7 cellular contexts compared by ENCODE assay signal in genomic region chrX:3639858-3640631, GRCh38.
DNase-seq lines count a peak whose midpoint lies in the region; ATAC-seq, FAIRE-seq and TF ChIP-seq lines count a peak whose summit lies in the region.
"Not testable (repeated sequence)": the region's sequence is repeated elsewhere in the genome, so short reads cannot be mapped to it uniquely, and the experiment has no call there.

No MANE protein-coding gene starts in this region.

- peak overlapping the region in 1 of 2 experiments; percentile 61; a peak in 1 of 5 replicates for H3K4me3 Mint-ChIP-seq in H9
- not testable (repeated sequence) for H3K4me3 Mint-ChIP-seq in activated CD4-positive, alpha-beta T cell treated with anti-CD3 and anti-CD28 coated beads for 36 hours; astrocyte (ENCODE audit: unreplicated experiment)

- not testable (repeated sequence) for H3K4me1 ChIP-seq in H9 (ENCODE audit: insufficient read depth, low read length); astrocyte (ENCODE audit: insufficient read depth, low read length); ectodermal cell (ENCODE audit: control insufficient read depth, insufficient read depth, low read length); foreskin keratinocyte

- not testable (repeated sequence) for H3K9ac ChIP-seq in H9 (ENCODE audit: extremely low read depth, insufficient read length, low read length); astrocyte (ENCODE audit: low read length)

- not testable (repeated sequence) for H3K14ac ChIP-seq in H9 (ENCODE audit: insufficient read depth, low read length)

- peaks cover 27 to 58% (median 48%) of the 10 kb centered on the region in 3 experiments for H3K36me3 Mint-ChIP-seq in H9 (ENCODE audit: insufficient read depth in 1 of 3, low read depth in 3 of 3)
- H3K36me3 Mint-ChIP-seq in activated CD4-positive, alpha-beta T cell treated with anti-CD3 and anti-CD28 coated beads for 36 hours (ENCODE audit: low read depth): peaks cover 14% of the 10 kb centered on the region
- H3K36me3 Mint-ChIP-seq in astrocyte (ENCODE audit: low read depth, unreplicated experiment): not testable (repeated sequence)

- peak; percentile 57 for DNase-seq in H9
- not testable (repeated sequence) for DNase-seq in activated CD4-positive, alpha-beta T cell treated with anti-CD3 and anti-CD28 coated beads for 36 hours
- DNase-seq in astrocyte (ENCODE audit: low read depth): peak; percentile 66
- DNase-seq in foreskin keratinocyte: peak; percentile 22 to 39
- DNase-seq in iris pigment epithelial cell (ENCODE audit: low read depth): peak; percentile 23
- peak; percentile 7 for DNase-seq in occipital lobe (lab: John Stamatoyannopoulos, UW)

- not testable (repeated sequence) for H3K79me2 ChIP-seq in H9 (ENCODE audit: insufficient read depth, low read length); astrocyte (ENCODE audit: insufficient read depth, low read length)

- CTCF ChIA-PET in activated CD4-positive, alpha-beta T cell treated with anti-CD3 and anti-CD28 coated beads for 36 hours (lab: Charles Lee): not testable (repeated sequence)

- H3K18ac ChIP-seq in H9 (ENCODE audit: insufficient read length, low read depth, low read length): not testable (repeated sequence)

- WGBS in H9 (ENCODE audit: extremely low coverage, insufficient read length, low lambda C conversion rate): no CpG with 5 or more reads among the region's 23 CpGs
- 36 to 38% methylated on average over 20 to 22 of the region's 23 CpGs for WGBS in ectodermal cell, 2 experiments

- not testable (repeated sequence) for H2BK120ac ChIP-seq in H9 (ENCODE audit: low read depth, low read length, poor library complexity, severe bottlenecking)

- H3K56ac ChIP-seq in H9 (ENCODE audit: insufficient read length, low read depth, low read length): not testable (repeated sequence)

- H3K4ac ChIP-seq in H9 (ENCODE audit: low read depth, low read length): not testable (repeated sequence)

- not testable (repeated sequence) for H3K27me3 ChIP-seq in H9 (ENCODE audit: insufficient read depth, low read length); astrocyte (ENCODE audit: insufficient read depth, low read length); ectodermal cell (ENCODE audit: control insufficient read depth, insufficient read depth, low read length, poor library complexity, severe bottlenecking); foreskin keratinocyte

- H3K9me3 ChIP-seq in H9 (ENCODE audit: control insufficient read depth, low read depth, low read length); astrocyte (ENCODE audit: insufficient read depth, low read depth, low read length); ectodermal cell (ENCODE audit: control insufficient read depth, low read length): not testable (repeated sequence)

- not testable (repeated sequence) for H4K8ac ChIP-seq in H9 (replicated peaks; ENCODE audit: insufficient read length, low read depth, low read length)

- H2BK20ac ChIP-seq in H9 (ENCODE audit: low read depth, low read length, poor library complexity, severe bottlenecking): not testable (repeated sequence)

- H2BK12ac ChIP-seq in H9 (ENCODE audit: insufficient read length, low read depth, low read length): not testable (repeated sequence)

- H3T11ph ChIP-seq in H9 (ENCODE audit: low read length): not testable (repeated sequence)

- H3K36me3 ChIP-seq in astrocyte (ENCODE audit: insufficient read depth, low read length); ectodermal cell (ENCODE audit: control insufficient read depth, insufficient read depth, low read length): not testable (repeated sequence)

- not testable (repeated sequence) for H3K9me3 Mint-ChIP-seq in H9; activated CD4-positive, alpha-beta T cell treated with anti-CD3 and anti-CD28 coated beads for 36 hours (ENCODE audit: low read depth); astrocyte (ENCODE audit: unreplicated experiment)

- H3K27ac Mint-ChIP-seq in H9: peak overlapping the region; percentile 26 to 92 (median 85); a peak in 6 of 7 replicates
- not testable (repeated sequence) for H3K27ac Mint-ChIP-seq in activated CD4-positive, alpha-beta T cell treated with anti-CD3 and anti-CD28 coated beads for 36 hours; astrocyte (ENCODE audit: unreplicated experiment)

- H3K79me1 ChIP-seq in H9 (ENCODE audit: insufficient read depth, low read depth, low read length, poor library complexity, severe bottlenecking): not testable (repeated sequence)

- H2BK5ac ChIP-seq in H9 (ENCODE audit: insufficient read length, low read length): not testable (repeated sequence)

- H2AK5ac ChIP-seq in H9 (ENCODE audit: insufficient read length, low read length): not testable (repeated sequence)

- not testable (repeated sequence) for H3K23ac ChIP-seq in H9 (ENCODE audit: insufficient read length, low read depth, low read length)

- intact Hi-C loops in activated CD4-positive, alpha-beta T cell treated with anti-CD3 and anti-CD28 coated beads for 36 hours (cut with DNase I, micrococcal nuclease): loop anchor here in 1 of 2 experiments (5.0 kb wide), 1 partner anchor 523 kb away; no protein-coding TSS in a partner anchor

- not testable (repeated sequence) for H2AFZ ChIP-seq in H9 (ENCODE audit: low read length); astrocyte (ENCODE audit: low read depth, low read length)

- peak; percentile 63 for ATAC-seq in activated CD4-positive, alpha-beta T cell treated with anti-CD3 and anti-CD28 coated beads for 36 hours
- not testable (repeated sequence) for ATAC-seq in foreskin keratinocyte

- not testable (repeated sequence) for H3K27me3 Mint-ChIP-seq in H9 (ENCODE audit: low read depth); activated CD4-positive, alpha-beta T cell treated with anti-CD3 and anti-CD28 coated beads for 36 hours; astrocyte (ENCODE audit: low read depth, unreplicated experiment)

- H3K4me2 ChIP-seq in H9 (ENCODE audit: insufficient read depth, insufficient read length, low read length); astrocyte (ENCODE audit: low read length): not testable (repeated sequence)

- not testable (repeated sequence) for H2BK15ac ChIP-seq in H9 (ENCODE audit: low read depth, low read length)

- H4K5ac ChIP-seq in H9 (ENCODE audit: insufficient read length, low read depth, low read length): not testable (repeated sequence)

- POLR2A ChIA-PET in activated CD4-positive, alpha-beta T cell treated with anti-CD3 and anti-CD28 coated beads for 36 hours (lab: Charles Lee): not testable (repeated sequence)

- not testable (repeated sequence) for H3K4me3 ChIP-seq in astrocyte (ENCODE audit: insufficient read depth, low read depth, low read length); ectodermal cell (ENCODE audit: insufficient read depth, low read depth, low read length)

- H3K27ac ChIP-seq in H9 (ENCODE audit: insufficient read length, low read depth, low read length); astrocyte (ENCODE audit: low read depth, low read length); foreskin keratinocyte: not testable (repeated sequence)
- peak overlapping the region; percentile 55 for H3K27ac ChIP-seq in ectodermal cell (ENCODE audit: insufficient read depth, low read depth, low read length, poor library complexity, severe bottlenecking)

- not testable (repeated sequence) for H4K20me1 ChIP-seq in H9 (ENCODE audit: control insufficient read depth, insufficient read depth, insufficient read length); astrocyte (ENCODE audit: insufficient read depth, low read length)

- peak; percentile 64 for FAIRE-seq in astrocyte (lab: Jason Lieb, UNC)

- TF ChIP-seq CTCF in H9 (conservative IDR thresholded peaks at IDR 0.05); astrocyte (IDR thresholded peaks at IDR 0.05; ENCODE audit: insufficient read depth, low read depth, low read length); foreskin keratinocyte (conservative IDR thresholded peaks at IDR 0.05): not testable (repeated sequence)

- H3K4me1 Mint-ChIP-seq in H9: peaks cover 14 to 22% of the 10 kb centered on the region in 2 experiments
- H3K4me1 Mint-ChIP-seq in activated CD4-positive, alpha-beta T cell treated with anti-CD3 and anti-CD28 coated beads for 36 hours; astrocyte (ENCODE audit: low read depth, unreplicated experiment): not testable (repeated sequence)

- H4K91ac ChIP-seq in H9 (ENCODE audit: insufficient read length, low read depth, low read length): not testable (repeated sequence)

- H3K23me2 ChIP-seq in H9 (ENCODE audit: insufficient read length, low read depth, low read length, poor library complexity, severe bottlenecking): not testable (repeated sequence)
